9 cellular contexts compared by ENCODE assay signal in the genomic region with DNA sequence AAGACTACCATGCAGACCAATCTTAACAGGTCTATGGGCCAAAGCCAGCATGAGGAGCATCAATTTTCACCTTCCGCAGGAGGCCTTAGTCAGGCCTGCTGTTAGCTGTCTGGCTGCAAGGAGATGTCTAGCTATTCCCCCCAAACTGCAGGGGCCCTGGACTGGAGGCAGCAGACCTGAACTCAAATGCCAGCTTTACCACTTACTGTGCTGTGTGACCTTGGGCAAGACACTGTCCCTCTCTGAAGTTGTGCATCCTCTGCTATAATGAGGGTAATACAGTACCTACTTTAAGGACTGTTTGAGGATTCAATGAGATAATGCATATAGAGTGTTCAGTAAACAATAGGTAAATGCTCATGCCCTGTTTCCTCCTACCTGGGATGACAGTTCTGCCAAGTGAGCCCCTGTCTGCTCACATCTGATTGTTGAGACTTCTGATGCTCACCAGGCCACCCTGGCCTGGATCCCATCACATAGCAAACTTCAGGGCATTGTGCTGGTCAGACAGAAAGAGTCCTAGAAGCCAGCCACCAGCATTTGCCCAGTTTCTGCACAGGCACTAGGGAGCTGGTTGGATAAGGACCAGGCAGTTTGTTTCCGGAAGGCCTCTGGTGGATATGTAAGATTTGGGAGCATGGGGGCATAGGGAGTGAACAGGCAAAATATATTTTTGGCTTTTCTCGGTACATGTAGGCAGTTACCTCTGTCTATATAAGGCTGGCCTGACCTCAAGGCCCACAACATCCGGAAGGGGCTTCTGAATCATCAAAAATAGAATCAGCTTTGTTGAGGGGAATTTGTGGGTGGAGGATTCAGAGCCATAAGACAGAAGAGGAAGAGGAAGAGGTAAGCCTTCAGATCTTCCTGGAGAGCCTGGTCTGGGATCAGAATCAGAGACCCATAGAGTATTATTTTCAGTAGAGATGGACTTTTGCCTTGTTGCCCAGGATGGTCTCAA. TPM values are rescaled to one million over a fixed set of nuclear protein-coding genes. Genes with fewer than 3 reads are reported as not detected.
DNase-seq lines count a peak whose midpoint lies in the region; ATAC-seq, FAIRE-seq and TF ChIP-seq lines count a peak whose summit lies in the region.
"Had no signal": no experiment of that assay in that cellular context is flagged by ENCODE, and none has a peak within 500 bp of the region (broad histone marks: within the 10 kb centered on the region; RNA-seq: fewer than 3 reads in every experiment).

No MANE protein-coding gene starts in this region.

- H3K36me3 ChIP-seq in mucosa of descending colon (ENCODE audit: low read depth) (no peaks in the 10 kb centered on the region), psoas muscle (ENCODE audit: insufficient read depth in 1 of 2, low read depth in 1 of 2) (no peaks in the 10 kb centered on the region)

- 65 to 77% (median 77%) methylated on average over 4 of the region's 4 CpGs for WGBS in psoas muscle, 3 donors

- H3K9me3 ChIP-seq in mucosa of descending colon, result no peaks in the 10 kb centered on the region
- H3K9me3 ChIP-seq in psoas muscle, result no peaks in the 10 kb centered on the region

- H3K4me3 ChIP-seq in mucosa of descending colon (no peak overlapping the region), psoas muscle (no peak overlapping the region)

- H3K27me3 ChIP-seq in psoas muscle (ENCODE audit: insufficient read depth in 3 of 3, low read length in 2 of 3), result peaks cover 0 to 1% (median 0%) of the 10 kb centered on the region in 3 donors

- FAIRE-seq in GM18507 (lab: Jason Lieb, UNC), result peak; percentile 88

- DNase-seq in GM18507 (ENCODE audit: extremely low spot score, insufficient read length, low read depth) (peak; percentile 46), RPMI7951 (ENCODE audit: low read depth) (peak; percentile 39), mucosa of descending colon (peak in 1 of 3 donors; percentile 37), NCI-H526 treated with DMSO at 0.1 percent for 48 hours (lab: John Stamatoyannopoulos, UW) (no peak), NCI-H1092 (lab: John Stamatoyannopoulos, UW) (no peak), psoas muscle (no peak), C1 segment of cervical spinal cord (lab: John Stamatoyannopoulos, UW) (no peak)

- intact Hi-C loops in mucosa of descending colon (cut with DNase I, micrococcal nuclease), result no loop called here
- intact Hi-C loops in psoas muscle (cut with DNase I), result no loop called here

- H3K27ac ChIP-seq in psoas muscle, result no peak overlapping the region

- no peak for TF ChIP-seq CTCF in mucosa of descending colon (IDR thresholded peaks at IDR 0.05)
- no peak for TF ChIP-seq CTCF in psoas muscle (IDR thresholded peaks at IDR 0.05)

- ATAC-seq in HG02798 (IDR thresholded peaks at IDR 0.05; ENCODE audit: poor library complexity, unreplicated experiment), result peak; percentile 75
- peak; percentile 52 for ATAC-seq in mucosa of descending colon
- ATAC-seq in psoas muscle, result no peak

- no peaks in the 10 kb centered on the region for H3K4me1 ChIP-seq in mucosa of descending colon (ENCODE audit: low read depth)
- H3K4me1 ChIP-seq in psoas muscle, result no peaks in the 10 kb centered on the region

RNA-seq across cellular contexts. Expression of gene OCSTAMP, which starts 2.3 kb away (rescaled TPM):
- total RNA-seq in RPMI7951 (2014; rRNA removed; shearing (Covaris generic)), result not detected in 2 replicates
- not detected for total RNA-seq in mucosa of descending colon
- total RNA-seq in psoas muscle, result not detected
- polyA plus RNA-seq in psoas muscle, result not detected
- total RNA-seq: epithelial cell of proximal tubule had no signal

RNA-seq across cellular contexts. Expression of gene ZNF334, which starts 39.4 kb away (rescaled TPM):
- not detected in 2 replicates for total RNA-seq in RPMI7951 (2014; rRNA removed; shearing (Covaris generic))
- total RNA-seq in mucosa of descending colon, result 1 to 10 TPM; 1.2 to 4.5 (median 2.7) TPM
- 1 to 10 TPM in 1 of 4 donors, under 1 TPM in 3; 0.27 to 1.0 (median 0.32) TPM for total RNA-seq in psoas muscle
- under 1 TPM; 0.10 to 0.69 (median 0.27) TPM for polyA plus RNA-seq in psoas muscle

Comparison
In these comparisons a context has a peak if more than half of its experiments do, and no peak if none do; other contexts are left out.
1. DNase-seq: peak in GM18507 (single experiment) and RPMI7951 (single experiment); none in NCI-H526 treated with DMSO at 0.1 percent for 48 hours (single experiment), NCI-H1092 (single experiment), psoas muscle (0 of 2) and C1 segment of cervical spinal cord (0 of 14).
2. ATAC-seq: peak in HG02798 (single experiment) and mucosa of descending colon (single experiment); none in psoas muscle (0 of 4).